In genomic region chr6:63644668-63645326, GRCh38 we compare ENCODE assay signal across 12 cellular contexts. TPM values are rescaled to one million over a fixed set of nuclear protein-coding genes. Genes with fewer than 3 reads are reported as not detected.
A peak's percentile ranks its signal among the peaks of the same experiment; 100 is the strongest.
DNase-seq lines count a peak whose midpoint lies in the region; TF ChIP-seq lines count a peak whose summit lies in the region.
"Had no signal": no experiment of that assay in that cellular context is flagged by ENCODE, and none has a peak within 500 bp of the region (broad histone marks: within the 10 kb centered on the region; RNA-seq: fewer than 3 reads in every experiment).

No MANE protein-coding gene starts in this region.

- H3K4me1 ChIP-seq in mesendoderm (ENCODE audit: control insufficient read depth, low read depth, low read length) = no peaks in the 10 kb centered on the region

- H3K27ac ChIP-seq in mesendoderm (ENCODE audit: low read depth, low read length) = no peak overlapping the region
- H3K27ac ChIP-seq: BLaER1, pancreas, SK-N-MC had no signal

- no peak overlapping the region for H3K18ac ChIP-seq in mesendoderm (ENCODE audit: low read length)

- TF ChIP-seq CTCF in AG10803 (conservative IDR thresholded peaks at IDR 0.05; ENCODE audit: low read length) (no peak), cardiac fibroblast (IDR thresholded peaks at IDR 0.05; ENCODE audit: low read depth, low read length) (no peak), GM10266 (IDR thresholded peaks at IDR 0.05; ENCODE audit: control insufficient read depth, insufficient read depth, low read depth, missing control alignments) (no peak)

- no peaks in the 10 kb centered on the region for H3K36me3 ChIP-seq in mesendoderm (ENCODE audit: control insufficient read depth, insufficient read depth, low read length)
- H3K36me3 ChIP-seq: pancreas had no signal

- H2AK5ac ChIP-seq in mesendoderm (ENCODE audit: low read length) = no peak overlapping the region

- no peak overlapping the region for H3K56ac ChIP-seq in mesendoderm (ENCODE audit: low read length)

- peaks cover 49% of the 10 kb centered on the region for H3K79me2 ChIP-seq in mesendoderm (ENCODE audit: control insufficient read depth, insufficient read depth, low read length)

- no CpG with 5 or more reads among the region's 11 CpGs for WGBS in mesendoderm (ENCODE audit: extremely low coverage, insufficient coverage, low lambda C conversion rate)

- no peak overlapping the region for H3K4me2 ChIP-seq in mesendoderm (ENCODE audit: low read length)

- DNase-seq in AG10803 (ENCODE audit: low read depth) (peak; percentile 57), LoVo (ENCODE audit: low spot score) (peak; percentile 16), cardiac fibroblast (ENCODE audit: low read depth in 2 of 2) (peak; percentile 26 to 27), mesendoderm (peak; percentile 49), GM10266 (ENCODE audit: extremely low spot score) (no peak), HT-29 (ENCODE audit: low spot score) (no peak), globus pallidus (ENCODE audit: low spot score) (no peak)
- DNase-seq in stimulated activated CD4-positive, alpha-beta T cell treated with anti-CD3 and anti-CD28 coated beads, Interleukin-2, amount 100 ng/mL, for 24 hours = no peak
- DNase-seq: activated CD4-positive, alpha-beta T cell treated with anti-CD3 and anti-CD28 coated beads, Interleukin-2, amount 50 U/mL, for 1 hour; pancreas had no signal

- H3K27me3 ChIP-seq in mesendoderm (ENCODE audit: insufficient read depth, low read length, poor library complexity) = no peaks in the 10 kb centered on the region
- H3K27me3 ChIP-seq: BLaER1, pancreas had no signal

- no peak overlapping the region for H4K8ac ChIP-seq in mesendoderm (ENCODE audit: low read depth, low read length)

- H3K9ac ChIP-seq in mesendoderm (ENCODE audit: low read length) = no peak overlapping the region
- H3K9ac ChIP-seq: BLaER1 had no signal

- H3K4me3 ChIP-seq in AG10803 (ENCODE audit: low read length) = no peak overlapping the region
- H3K4me3 ChIP-seq in cardiac fibroblast (replicated peaks in 1 of 2; ENCODE audit: low read depth in 2 of 2, low read length in 2 of 2) = no peak overlapping the region
- no peak overlapping the region for H3K4me3 ChIP-seq in mesendoderm (ENCODE audit: low read length)
- H3K4me3 ChIP-seq: BLaER1, pancreas, SK-N-MC had no signal

- H4K5ac ChIP-seq in mesendoderm (ENCODE audit: low read length) = no peak overlapping the region

- no peak overlapping the region for H3K23ac ChIP-seq in mesendoderm (ENCODE audit: low read length)

- H3K4ac ChIP-seq in mesendoderm (ENCODE audit: low read depth, low read length) = no peak overlapping the region

- no peak overlapping the region for H2BK15ac ChIP-seq in mesendoderm (replicated peaks; ENCODE audit: low read depth)

- no peak overlapping the region for H2BK5ac ChIP-seq in mesendoderm (ENCODE audit: low read length)

- peaks cover 3% of the 10 kb centered on the region for H3K79me1 ChIP-seq in mesendoderm (ENCODE audit: low read length)

- no peak overlapping the region for H2BK120ac ChIP-seq in mesendoderm (ENCODE audit: low read depth, low read length)

RNA-seq across cellular contexts. Expression of gene PHF3, which starts 9.2 kb away (rescaled TPM):
- 33.4 TPM for polyA plus RNA-seq in mesendoderm (2013, experiment 1 of 2)
- polyA plus RNA-seq in mesendoderm (2013, experiment 2 of 2) = 34.1 TPM
- total RNA-seq in HT-29 (2014; rRNA removed; shearing (Covaris generic)) = 24.3 and 25.0 TPM in 2 replicates

Comparison
In these comparisons a context has a peak if more than half of its experiments do, and no peak if none do; other contexts are left out.
1. DNase-seq: peak in AG10803 (single experiment), LoVo (single experiment), cardiac fibroblast (2 of 2) and mesendoderm (single experiment); none in GM10266 (single experiment), HT-29 (single experiment), stimulated activated CD4-positive, alpha-beta T cell treated with anti-CD3 and anti-CD28 coated beads, Interleukin-2, amount 100 ng/mL, for 24 hours (0 of 2) and globus pallidus (single experiment).